Comparison of ENCODE assay signal across 13 cellular contexts in genomic region chr10:53403688-53404087, GRCh38.
A peak's percentile ranks its signal among the peaks of the same experiment; 100 is the strongest.
DNase-seq lines count a peak whose midpoint lies in the region; ATAC-seq and TF ChIP-seq lines count a peak whose summit lies in the region.
"Had no signal": no experiment of that assay in that cellular context is flagged by ENCODE, and none has a peak within 500 bp of the region (broad histone marks: within the 10 kb centered on the region; RNA-seq: fewer than 3 reads in every experiment).

No MANE protein-coding gene starts in this region.

- H3K36me3 Mint-ChIP-seq in activated CD4-positive, alpha-beta memory T cell treated with anti-CD3 and anti-CD28 coated beads for 36 hours: no peaks in the 10 kb centered on the region
- H3K36me3 Mint-ChIP-seq: activated naive CD4-positive, alpha-beta T cell treated with anti-CD3 and anti-CD28 coated beads, Interleukin-2, amount 50 U/mL, for 24 hours; CD4-positive, CD25-positive, alpha-beta regulatory T cell; naive B cell had no signal

- H3K9me3 Mint-ChIP-seq in activated CD4-positive, alpha-beta memory T cell treated with anti-CD3 and anti-CD28 coated beads for 36 hours: peaks cover 17% of the 10 kb centered on the region

- peaks cover 14% of the 10 kb centered on the region for H3K4me1 ChIP-seq in BE2C

- no peak for TF ChIP-seq CTCF in BE2C (IDR thresholded peaks at IDR 0.05; ENCODE audit: low read depth, low read length)
- TF ChIP-seq CTCF in epithelial cell of esophagus (IDR thresholded peaks at IDR 0.05; ENCODE audit: insufficient read depth, low read depth, low read length, missing control alignments): no peak

- intact Hi-C loops in activated CD4-positive, alpha-beta memory T cell treated with anti-CD3 and anti-CD28 coated beads for 36 hours (cut with micrococcal nuclease): no loop called here

- DNase-seq in BE2C (peak; percentile 86), NCI-H510A (lab: John Stamatoyannopoulos, UW) (peak; percentile 3), epithelial cell of esophagus (ENCODE audit: low read depth) (peak; percentile 58), mucosa of gallbladder (ENCODE audit: low spot score) (peak; percentile 51)
- DNase-seq in activated CD4-positive, alpha-beta T cell treated with anti-CD3 and anti-CD28 coated beads, Interleukin-2, amount 50 U/mL, for 1 hour: no peak
- no peak for DNase-seq in activated CD4-positive, alpha-beta memory T cell treated with anti-CD3 and anti-CD28 coated beads for 36 hours
- DNase-seq in activated CD8-positive, alpha-beta memory T cell treated with anti-CD3 and anti-CD28 coated beads for 24 hours: no peak
- DNase-seq: activated CD4-positive, CD25-positive, alpha-beta regulatory T cell; CD4-positive, CD25-positive, alpha-beta regulatory T cell; GM23248; naive B cell had no signal

- H3K4me1 Mint-ChIP-seq in activated CD4-positive, alpha-beta memory T cell treated with anti-CD3 and anti-CD28 coated beads for 36 hours (ENCODE audit: low read depth): no peaks in the 10 kb centered on the region
- H3K4me1 Mint-ChIP-seq: activated naive CD4-positive, alpha-beta T cell treated with anti-CD3 and anti-CD28 coated beads, Interleukin-2, amount 50 U/mL, for 24 hours; CD4-positive, CD25-positive, alpha-beta regulatory T cell; naive B cell had no signal

- no peaks in the 10 kb centered on the region for H3K27me3 Mint-ChIP-seq in activated CD4-positive, alpha-beta memory T cell treated with anti-CD3 and anti-CD28 coated beads for 36 hours
- H3K27me3 Mint-ChIP-seq: activated naive CD4-positive, alpha-beta T cell treated with anti-CD3 and anti-CD28 coated beads, Interleukin-2, amount 50 U/mL, for 24 hours; CD4-positive, CD25-positive, alpha-beta regulatory T cell; naive B cell had no signal

- no peaks in the 10 kb centered on the region for H3K9me3 ChIP-seq in BE2C

- POLR2A ChIA-PET in activated CD4-positive, alpha-beta memory T cell treated with anti-CD3 and anti-CD28 coated beads for 36 hours (lab: Charles Lee): no interaction called here

- no peaks in the 10 kb centered on the region for H3K27me3 ChIP-seq in BE2C

- ATAC-seq in HG03108 (IDR thresholded peaks at IDR 0.05; ENCODE audit: unreplicated experiment): no peak

- H3K4me3 ChIP-seq in BE2C (ENCODE audit: low read depth, low read length) (no peak overlapping the region; the same call in 1 of the 2 replicates), epithelial cell of esophagus (ENCODE audit: low read length) (no peak overlapping the region)
- H3K4me3 ChIP-seq: GM23248 had no signal

- H3K36me3 ChIP-seq in BE2C: no peaks in the 10 kb centered on the region

- no peak overlapping the region for H3K27ac Mint-ChIP-seq in activated CD4-positive, alpha-beta memory T cell treated with anti-CD3 and anti-CD28 coated beads for 36 hours
- H3K27ac Mint-ChIP-seq: activated naive CD4-positive, alpha-beta T cell treated with anti-CD3 and anti-CD28 coated beads, Interleukin-2, amount 50 U/mL, for 24 hours; CD4-positive, CD25-positive, alpha-beta regulatory T cell; naive B cell had no signal

- CTCF ChIA-PET in activated CD4-positive, alpha-beta memory T cell treated with anti-CD3 and anti-CD28 coated beads for 36 hours (lab: Charles Lee): no interaction called here

- H3K4me3 Mint-ChIP-seq in activated CD4-positive, alpha-beta memory T cell treated with anti-CD3 and anti-CD28 coated beads for 36 hours: no peak overlapping the region
- H3K4me3 Mint-ChIP-seq: activated naive CD4-positive, alpha-beta T cell treated with anti-CD3 and anti-CD28 coated beads, Interleukin-2, amount 50 U/mL, for 24 hours; CD4-positive, CD25-positive, alpha-beta regulatory T cell; naive B cell had no signal

Comparison
In these comparisons a context has a peak if more than half of its experiments do, and no peak if none do; other contexts are left out.
1. DNase-seq: peak in BE2C (single experiment), NCI-H510A (single experiment), epithelial cell of esophagus (single experiment) and mucosa of gallbladder (single experiment); none in activated CD4-positive, alpha-beta T cell treated with anti-CD3 and anti-CD28 coated beads, Interleukin-2, amount 50 U/mL, for 1 hour (single experiment), activated CD4-positive, alpha-beta memory T cell treated with anti-CD3 and anti-CD28 coated beads for 36 hours (single experiment) and activated CD8-positive, alpha-beta memory T cell treated with anti-CD3 and anti-CD28 coated beads for 24 hours (single experiment).